In the genomic region with DNA sequence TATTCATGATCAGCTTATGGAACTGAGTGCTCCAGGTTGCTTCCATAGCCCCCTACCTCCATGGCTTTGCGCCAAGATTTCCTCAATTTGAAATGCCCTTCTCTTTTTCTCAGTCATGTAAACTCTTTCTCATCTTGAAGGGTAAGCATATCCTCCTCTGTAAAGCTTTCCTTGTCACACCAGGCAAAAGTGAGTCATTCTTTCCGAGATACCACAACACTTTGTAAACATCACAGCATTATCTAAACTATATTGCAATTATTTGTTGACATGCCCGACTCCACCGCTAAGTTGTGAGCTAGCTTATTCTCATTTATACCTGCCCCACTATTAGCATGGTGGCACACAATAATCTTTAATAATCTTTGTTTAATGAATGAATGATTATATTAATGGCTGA, we compare ENCODE assay signal across 16 cellular contexts.
DNase-seq lines count a peak whose midpoint lies in the region; ATAC-seq, FAIRE-seq and TF ChIP-seq lines count a peak whose summit lies in the region.
"Had no signal": no experiment of that assay in that cellular context is flagged by ENCODE, and none has a peak within 500 bp of the region (broad histone marks: within the 10 kb centered on the region; RNA-seq: fewer than 3 reads in every experiment).

No MANE protein-coding gene starts in this region.

- H3K4me3 ChIP-seq in liver (ENCODE audit: low read depth in 1 of 3, low read length in 3 of 3) (no peak overlapping the region), HepG2 (replicated peaks in 1 of 3; ENCODE audit: insufficient read depth in 1 of 3, low read depth in 2 of 3, low read length in 3 of 3) (no peak overlapping the region), astrocyte (ENCODE audit: insufficient read depth, low read depth, low read length) (no peak overlapping the region), hepatocyte (no peak overlapping the region), lower lobe of right lung (no peak overlapping the region), WERI-Rb-1 (ENCODE audit: low read depth, low read length) (no peak overlapping the region)
- H3K4me3 ChIP-seq: psoas muscle, tibial nerve had no signal

- H4K20me1 ChIP-seq in HepG2 (ENCODE audit: insufficient read depth, low read length) (no peaks in the 10 kb centered on the region), astrocyte (ENCODE audit: insufficient read depth, low read length) (no peaks in the 10 kb centered on the region), hepatocyte (ENCODE audit: insufficient read depth, poor library complexity, severe bottlenecking) (no peaks in the 10 kb centered on the region)

- in situ Hi-C loops in HepG2 (cut with HindIII; ENCODE audit: extremely low pct_ligation_motif_present, low pct_unique_long_range_greater_than_20kb): loop anchor here (10.0 to 25.0 kb wide), 2 partner anchors 583 to 790 kb away; a partner anchor contains a TSS

- no peaks in the 10 kb centered on the region for H3K27me3 Mint-ChIP-seq in astrocyte (ENCODE audit: low read depth, unreplicated experiment)
- H3K27me3 Mint-ChIP-seq: activated CD4-positive, alpha-beta memory T cell treated with anti-CD3 and anti-CD28 coated beads for 36 hours had no signal

- TF ChIP-seq CTCF in liver (IDR thresholded peaks at IDR 0.05; ENCODE audit: low read depth, low read length, missing input control) (no peak), HepG2 (CRISPR knock-in tag; IDR thresholded peaks at IDR 0.05) (no peak), astrocyte (IDR thresholded peaks at IDR 0.05; ENCODE audit: insufficient read depth, low read depth, low read length) (no peak), hepatocyte (IDR thresholded peaks at IDR 0.05; ENCODE audit: poor library complexity) (no peak), lower lobe of right lung (IDR thresholded peaks at IDR 0.05) (no peak), WERI-Rb-1 (IDR thresholded peaks at IDR 0.05; ENCODE audit: low read depth, low read length) (no peak)

- BruUV-seq in HepG2 (replicated peaks; lab: Mats Ljungman, UMichigan): no TSS peak

- H3K27ac ChIP-seq in liver (ENCODE audit: low read depth in 1 of 2, low read length in 2 of 2) (no peak overlapping the region), HepG2 (ENCODE audit: extremely low read length, insufficient read depth, low read length) (no peak overlapping the region), astrocyte (ENCODE audit: low read depth, low read length) (no peak overlapping the region), hepatocyte (peak overlapping the region; percentile 61), lower lobe of right lung (no peak overlapping the region), WERI-Rb-1 (no peak overlapping the region)
- H3K27ac ChIP-seq: psoas muscle, tibial nerve had no signal

- no peaks in the 10 kb centered on the region for H3K9me3 Mint-ChIP-seq in astrocyte (ENCODE audit: unreplicated experiment)
- H3K9me3 Mint-ChIP-seq: activated CD4-positive, alpha-beta memory T cell treated with anti-CD3 and anti-CD28 coated beads for 36 hours; activated naive CD4-positive, alpha-beta T cell treated with anti-CD3 and anti-CD28 coated beads for 36 hours; immature natural killer cell; T-helper 2 cell treated with Interferon-gamma antibody and Interleukin-4, amounts not matched to agents 5 μg/mL and 100 μg/mL, for 36 hours had no signal

- WGBS in liver: 51% methylated on average over 4 of the region's 4 CpGs
- 19% methylated on average over 4 of the region's 4 CpGs for WGBS in HepG2 (ENCODE audit: low lambda C conversion rate)
- 31% methylated on average over 4 of the region's 4 CpGs for WGBS in hepatocyte (ENCODE audit: low lambda C conversion rate, missing lambda C conversion rate)

- CTCF ChIA-PET in HepG2 (lab: Yijun Ruan, JAX; ENCODE audit: low intra/inter-chr PET ratio, low total read pairs): no interaction called here

- no peak for TF ChIP-seq POLR2A in HepG2 (IDR thresholded peaks at IDR 0.05; ENCODE audit: insufficient read depth in 1 of 2, low read depth in 2 of 2, low read length in 2 of 2)

- no peak for FAIRE-seq in HepG2 (lab: Jason Lieb, UNC)
- no peak for FAIRE-seq in astrocyte (lab: Jason Lieb, UNC)
- FAIRE-seq: colon had no signal

- H3K9ac ChIP-seq in liver (ENCODE audit: low read depth in 1 of 2, low read length in 2 of 2) (no peak overlapping the region), HepG2 (ENCODE audit: insufficient read depth, low read depth, low read length) (no peak overlapping the region), astrocyte (ENCODE audit: low read length) (no peak overlapping the region)

- H3K9me3 ChIP-seq in liver (ENCODE audit: control insufficient read depth in 4 of 4, low read length in 3 of 4) (peaks cover 0 to 2% (median 0%) of the 10 kb centered on the region in 4 donors), HepG2 (ENCODE audit: low read length) (no peaks in the 10 kb centered on the region), astrocyte (ENCODE audit: insufficient read depth, low read depth, low read length) (no peaks in the 10 kb centered on the region), hepatocyte (ENCODE audit: low read depth) (no peaks in the 10 kb centered on the region), lower lobe of right lung (no peaks in the 10 kb centered on the region), WERI-Rb-1 (ENCODE audit: severe bottlenecking) (no peaks in the 10 kb centered on the region)
- H3K9me3 ChIP-seq: Caco-2, psoas muscle, tibial nerve had no signal

- ATAC-seq in HepG2: no peak
- ATAC-seq in lower lobe of right lung: no peak
- ATAC-seq in HG02870 (IDR thresholded peaks at IDR 0.05; ENCODE audit: unreplicated experiment): no peak

- no peaks in the 10 kb centered on the region for H3K36me3 Mint-ChIP-seq in astrocyte (ENCODE audit: low read depth, unreplicated experiment)
- H3K36me3 Mint-ChIP-seq: activated CD4-positive, alpha-beta memory T cell treated with anti-CD3 and anti-CD28 coated beads for 36 hours; immature natural killer cell had no signal

- no peaks in the 10 kb centered on the region for H3K79me2 ChIP-seq in HepG2 (ENCODE audit: insufficient read depth, low read length)
- H3K79me2 ChIP-seq in astrocyte (ENCODE audit: insufficient read depth, low read length): no peaks in the 10 kb centered on the region
- H3K79me2 ChIP-seq in hepatocyte: no peaks in the 10 kb centered on the region

- DNase-seq in HepG2 (ENCODE audit: low spot score) (no peak), astrocyte (ENCODE audit: low read depth) (peak; percentile 49), hepatocyte (ENCODE audit: low spot score) (peak; percentile 77), lower lobe of right lung (no peak), OCI-M2 (lab: John Stamatoyannopoulos, UW; ENCODE audit: unreplicated experiment) (no peak), WERI-Rb-1 (no peak)
- DNase-seq: psoas muscle had no signal

- H3K4me2 ChIP-seq in HepG2 (ENCODE audit: low read depth, low read length): no peak overlapping the region
- no peak overlapping the region for H3K4me2 ChIP-seq in astrocyte (ENCODE audit: low read length)
- peak overlapping the region; percentile 7 for H3K4me2 ChIP-seq in hepatocyte

- no peak for TF ChIP-seq EP300 in HepG2 (IDR thresholded peaks at IDR 0.05; ENCODE audit: low read depth in 2 of 2, low read length in 2 of 2)
- TF ChIP-seq EP300 in HepG2 (CRISPR knock-in tag; IDR thresholded peaks at IDR 0.05; ENCODE audit: borderline replicate concordance): no peak

- H3K9me2 ChIP-seq in hepatocyte (replicated peaks; ENCODE audit: insufficient read depth): no peaks in the 10 kb centered on the region

- H3K36me3 ChIP-seq in liver (ENCODE audit: control insufficient read depth in 4 of 4, insufficient read depth in 3 of 4, low read depth in 1 of 4, low read length in 3 of 4) (no peaks in the 10 kb centered on the region), HepG2 (replicated peaks in 1 of 2; ENCODE audit: control insufficient read depth in 1 of 2, insufficient read depth in 2 of 2, low read length in 2 of 2) (no peaks in the 10 kb centered on the region), astrocyte (ENCODE audit: insufficient read depth, low read length) (no peaks in the 10 kb centered on the region), hepatocyte (replicated peaks; ENCODE audit: insufficient read depth, low read depth) (no peaks in the 10 kb centered on the region), lower lobe of right lung (no peaks in the 10 kb centered on the region), WERI-Rb-1 (no peaks in the 10 kb centered on the region)
- H3K36me3 ChIP-seq: tibial nerve had no signal

- intact Hi-C loops in HepG2 (cut with micrococcal nuclease; ENCODE audit: unreplicated experiment): loop anchor here (2.0 to 5.0 kb wide), 2 partner anchors 584 to 792 kb away; no protein-coding TSS in a partner anchor
- intact Hi-C loops in lower lobe of right lung (cut with DNase I): no loop called here

- POLR2A ChIA-PET in HepG2 (lab: Yijun Ruan, JAX): no interaction called here

- peaks cover 10% of the 10 kb centered on the region for H3K4me1 Mint-ChIP-seq in astrocyte (ENCODE audit: low read depth, unreplicated experiment)
- H3K4me1 Mint-ChIP-seq: immature natural killer cell had no signal

- H3K4me3 Mint-ChIP-seq in astrocyte (ENCODE audit: unreplicated experiment): no peak overlapping the region
- H3K4me3 Mint-ChIP-seq: activated CD4-positive, alpha-beta memory T cell treated with anti-CD3 and anti-CD28 coated beads for 36 hours; activated naive CD4-positive, alpha-beta T cell treated with anti-CD3 and anti-CD28 coated beads for 36 hours; immature natural killer cell; T-helper 2 cell treated with Interferon-gamma antibody and Interleukin-4, amounts not matched to agents 5 μg/mL and 100 μg/mL, for 36 hours had no signal

- peak overlapping the region; percentile 79 for H3K27ac Mint-ChIP-seq in astrocyte (ENCODE audit: unreplicated experiment)
- H3K27ac Mint-ChIP-seq: activated CD4-positive, alpha-beta memory T cell treated with anti-CD3 and anti-CD28 coated beads for 36 hours; activated naive CD4-positive, alpha-beta T cell treated with anti-CD3 and anti-CD28 coated beads for 36 hours; immature natural killer cell; T-helper 2 cell treated with Interferon-gamma antibody and Interleukin-4, amounts not matched to agents 5 μg/mL and 100 μg/mL, for 36 hours had no signal

- H3K4me1 ChIP-seq in liver (ENCODE audit: control insufficient read depth in 4 of 4, insufficient read depth in 4 of 4, low read length in 3 of 4) (peaks cover 0 to 3% (median 3%) of the 10 kb centered on the region in 4 donors), HepG2 (ENCODE audit: insufficient read depth, low read length) (no peaks in the 10 kb centered on the region), astrocyte (ENCODE audit: insufficient read depth, low read length) (peaks cover 5% of the 10 kb centered on the region), hepatocyte (ENCODE audit: insufficient read depth) (peaks cover 4% of the 10 kb centered on the region), lower lobe of right lung (no peaks in the 10 kb centered on the region)
- H3K4me1 ChIP-seq: Caco-2, tibial nerve had no signal

- no peaks in the 10 kb centered on the region for H3K27me3 ChIP-seq in liver (ENCODE audit: control insufficient read depth in 4 of 4, insufficient read depth in 4 of 4, low read length in 3 of 4)
- H3K27me3 ChIP-seq in HepG2 (ENCODE audit: control insufficient read depth in 1 of 2, insufficient read depth in 2 of 2, low read length in 2 of 2): no peaks in the 10 kb centered on the region
- H3K27me3 ChIP-seq in astrocyte (ENCODE audit: insufficient read depth, low read length): no peaks in the 10 kb centered on the region
- H3K27me3 ChIP-seq in hepatocyte: no peaks in the 10 kb centered on the region
- H3K27me3 ChIP-seq in lower lobe of right lung (ENCODE audit: low read depth): no peaks in the 10 kb centered on the region
- no peaks in the 10 kb centered on the region for H3K27me3 ChIP-seq in WERI-Rb-1 (ENCODE audit: insufficient read depth, low read depth, severe bottlenecking)
- H3K27me3 ChIP-seq: tibial nerve had no signal

- no peak for TF ChIP-seq RAD21 in liver (IDR thresholded peaks at IDR 0.05)
- TF ChIP-seq RAD21 in HepG2 (CRISPR knock-in tag; IDR thresholded peaks at IDR 0.05): no peak

- H2AFZ ChIP-seq in HepG2 (ENCODE audit: low read length) (no peak overlapping the region), astrocyte (ENCODE audit: low read depth, low read length) (no peak overlapping the region), hepatocyte (no peak overlapping the region)

Comparison
In these comparisons a context has a peak if more than half of its experiments do, and no peak if none do; other contexts are left out.
1. DNase-seq: peak in astrocyte (single experiment) and hepatocyte (single experiment); none in HepG2 (single experiment), lower lobe of right lung (single experiment), OCI-M2 (single experiment) and WERI-Rb-1 (single experiment).